ENCODE assay signal across 8 cellular contexts in the genomic region with DNA sequence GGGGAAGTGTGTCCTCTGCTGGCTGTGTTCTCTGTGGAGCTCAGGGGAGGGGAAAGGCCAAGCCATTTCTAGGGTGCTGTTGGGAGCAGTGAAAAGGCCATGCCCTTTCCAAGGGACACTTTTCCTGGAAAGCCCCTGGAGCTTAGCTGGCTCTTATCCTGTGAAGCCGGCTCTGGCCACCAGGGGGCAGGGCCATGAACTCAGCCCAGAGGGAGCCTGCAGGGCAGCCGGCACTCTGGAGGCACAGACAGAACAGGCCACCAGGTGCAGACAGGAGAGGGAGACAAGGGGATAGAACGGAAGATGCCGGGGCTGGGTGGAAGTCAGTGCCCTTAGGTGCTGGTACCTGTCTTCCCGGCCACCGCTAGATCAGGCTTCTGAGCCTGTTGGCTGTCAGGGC. TPM values are rescaled to one million over a fixed set of nuclear protein-coding genes. Genes with fewer than 3 reads are reported as not detected.
DNase-seq lines count a peak whose midpoint lies in the region; ATAC-seq, FAIRE-seq and TF ChIP-seq lines count a peak whose summit lies in the region.
"Not testable (repeated sequence)": the region's sequence is repeated elsewhere in the genome, so short reads cannot be mapped to it uniquely, and the experiment has no call there.
"Had no signal": no experiment of that assay in that cellular context is flagged by ENCODE, and none has a peak within 500 bp of the region (broad histone marks: within the 10 kb centered on the region; RNA-seq: fewer than 3 reads in every experiment).

No MANE protein-coding gene starts in this region.

- ATAC-seq in HG02885 (IDR thresholded peaks at IDR 0.05; ENCODE audit: poor library complexity, unreplicated experiment) = peak; percentile 54
- peak; percentile 80 for ATAC-seq in HepG2
- ATAC-seq in psoas muscle = not testable (repeated sequence)

- not testable (repeated sequence) for TF ChIP-seq EP300 in HepG2 (IDR thresholded peaks at IDR 0.05; ENCODE audit: low read depth in 2 of 2, low read length in 2 of 2); HepG2 (CRISPR knock-in tag; IDR thresholded peaks at IDR 0.05; ENCODE audit: borderline replicate concordance)

- DNase-seq in activated CD4-positive, alpha-beta T cell treated with anti-CD3 and anti-CD28 coated beads for 4 hours = peak; percentile 16 to 58
- DNase-seq in activated T-helper 1 cell treated with anti-CD3 and anti-CD28 coated beads, Interleukin-2, amount 50 U/mL, for 16 hours (ENCODE audit: low read depth in 1 of 2, low spot score in 1 of 2) = peak; percentile 34 to 38
- DNase-seq in coronary artery (ENCODE audit: low spot score); HepG2 (ENCODE audit: low spot score): not testable (repeated sequence)
- DNase-seq in psoas muscle = peak; percentile 22 to 66
- peak; percentile 14 for DNase-seq in stimulated activated CD8-positive, alpha-beta memory T cell treated with anti-CD3 and anti-CD28 coated beads, Interleukin-15, amount 100 ng/mL, for 1 hour (ENCODE audit: low read depth)

- not testable (repeated sequence) for TF ChIP-seq RAD21 in HepG2 (CRISPR knock-in tag; IDR thresholded peaks at IDR 0.05)

- TF ChIP-seq CTCF in coronary artery (IDR thresholded peaks at IDR 0.05) = peak; percentile 21
- TF ChIP-seq CTCF in HepG2 (CRISPR knock-in tag; IDR thresholded peaks at IDR 0.05) = not testable (repeated sequence)
- peak; percentile 17 for TF ChIP-seq CTCF in psoas muscle (IDR thresholded peaks at IDR 0.05)

- in situ Hi-C loops in HepG2 (cut with HindIII; ENCODE audit: extremely low pct_ligation_motif_present, low pct_unique_long_range_greater_than_20kb) = not testable (repeated sequence)

- not testable (repeated sequence) for H3K79me2 ChIP-seq in HepG2 (ENCODE audit: insufficient read depth, low read length)

- H3K36me3 ChIP-seq in HepG2 (replicated peaks in 1 of 2; ENCODE audit: control insufficient read depth in 1 of 2, insufficient read depth in 2 of 2, low read length in 2 of 2); psoas muscle (ENCODE audit: insufficient read depth in 1 of 2, low read depth in 1 of 2): not testable (repeated sequence)

- not testable (repeated sequence) for H3K27me3 ChIP-seq in HepG2 (ENCODE audit: control insufficient read depth in 1 of 2, insufficient read depth in 2 of 2, low read length in 2 of 2); psoas muscle (ENCODE audit: insufficient read depth in 3 of 3, low read length in 2 of 3)

- FAIRE-seq in HepG2 (lab: Jason Lieb, UNC) = not testable (repeated sequence)

- H3K27ac ChIP-seq in coronary artery; HepG2 (ENCODE audit: extremely low read length, insufficient read depth, low read length); psoas muscle: not testable (repeated sequence)

- H3K4me1 ChIP-seq in HepG2 (ENCODE audit: insufficient read depth, low read length); psoas muscle: not testable (repeated sequence)

- WGBS in HepG2 (ENCODE audit: low lambda C conversion rate) = 0% methylated on average over 2 of the region's 6 CpGs
- WGBS in psoas muscle, 3 donors = 0% methylated on average over 1 to 2 of the region's 6 CpGs

- not testable (repeated sequence) for H3K4me2 ChIP-seq in HepG2 (ENCODE audit: low read depth, low read length)

- not testable (repeated sequence) for H3K9ac ChIP-seq in HepG2 (ENCODE audit: insufficient read depth, low read depth, low read length)

- H2AFZ ChIP-seq in HepG2 (ENCODE audit: low read length) = not testable (repeated sequence)

- H4K20me1 ChIP-seq in HepG2 (ENCODE audit: insufficient read depth, low read length) = not testable (repeated sequence)

- not testable (repeated sequence) for H3K9me3 ChIP-seq in HepG2 (ENCODE audit: low read length); psoas muscle

- not testable (repeated sequence) for BruUV-seq in HepG2 (replicated peaks; lab: Mats Ljungman, UMichigan)

- not testable (repeated sequence) for TF ChIP-seq POLR2A in HepG2 (IDR thresholded peaks at IDR 0.05; ENCODE audit: insufficient read depth in 1 of 2, low read depth in 2 of 2, low read length in 2 of 2)

- intact Hi-C loops in HepG2 (cut with micrococcal nuclease; ENCODE audit: unreplicated experiment); psoas muscle (cut with DNase I): not testable (repeated sequence)

- POLR2A ChIA-PET in HepG2 (lab: Yijun Ruan, JAX) = not testable (repeated sequence)

- CTCF ChIA-PET in HepG2 (lab: Yijun Ruan, JAX; ENCODE audit: low intra/inter-chr PET ratio, low total read pairs) = not testable (repeated sequence)

- H3K4me3 ChIP-seq in coronary artery; HepG2 (replicated peaks in 1 of 3; ENCODE audit: insufficient read depth in 1 of 3, low read depth in 2 of 3, low read length in 3 of 3); psoas muscle: not testable (repeated sequence)

TF ChIP-seq in HepG2, 621 proteins besides CTCF, POLR2A, EP300 and RAD21:
- peak; percentile 31 for TF ChIP-seq STAG1 (CRISPR knock-in tag; IDR thresholded peaks at IDR 0.05)
- peak; percentile 72 for TF ChIP-seq BCL6 (CRISPR knock-in tag; IDR thresholded peaks at IDR 0.05)
TF ChIP-seq in HepG2: peak in this region for 2; not testable (repeated sequence) for 619.

RNA-seq across cellular contexts. Expression of a gene that starts 5.6 kb away (rescaled TPM):
- 1.1 and 1.2 TPM in 2 replicates for total RNA-seq in HepG2 (2016; rRNA removed; fragmentation: Illumina TruSeq; extraction: Trizol)
- 0.10 and 0.18 TPM in 2 replicates for total RNA-seq in HepG2 (2016; cell fraction: cytosol; rRNA removed; fragmentation: Illumina TruSeq; extraction: Trizol; ENCODE audit: low read depth)
- total RNA-seq in HepG2 (2016; cell fraction: insoluble cytoplasmic fraction; rRNA removed; fragmentation: Illumina TruSeq; extraction: Trizol) = 0.71 and 1.1 TPM in 2 replicates
- 0.69 and 0.96 TPM in 2 replicates for total RNA-seq in HepG2 (2016; cell fraction: membrane; rRNA removed; fragmentation: Illumina TruSeq; extraction: Trizol)
- total RNA-seq in HepG2 (2016; cell fraction: nucleus; rRNA removed; fragmentation: Illumina TruSeq; extraction: Trizol) = 1.3 and 2.4 TPM in 2 replicates
- polyA plus RNA-seq in HepG2 (2011; rRNA removed) = 1.7 and 2.7 TPM in 2 replicates
- 1.1 and 1.9 TPM in 2 replicates for polyA plus RNA-seq in HepG2 (2011; cell fraction: cytosol; rRNA removed)
- 1.2 and 1.6 TPM in 2 replicates for polyA plus RNA-seq in HepG2 (2011; cell fraction: nucleus; rRNA removed)
- polyA plus RNA-seq in HepG2 (2012) = 0.87 and 1.0 TPM in 2 replicates
- 0.37 and 0.75 TPM in 2 replicates for polyA plus RNA-seq in HepG2 (2016; cell fraction: cytosol; fragmentation: Illumina TruSeq; extraction: Trizol; ENCODE audit: low read depth)
- 0.91 and 1.3 TPM in 2 replicates for polyA plus RNA-seq in HepG2 (2016; cell fraction: insoluble cytoplasmic fraction; fragmentation: Illumina TruSeq; extraction: Trizol; ENCODE audit: low read depth)
- polyA plus RNA-seq in HepG2 (2016; cell fraction: membrane; fragmentation: Illumina TruSeq; extraction: Trizol; ENCODE audit: low read depth) = 0.71 and 1.0 TPM in 2 replicates
- 1.5 and 2.3 TPM in 2 replicates for polyA plus RNA-seq in HepG2 (2016; cell fraction: nucleus; fragmentation: Illumina TruSeq; extraction: Trizol; ENCODE audit: insufficient read depth, low read depth)
- 2.4 and 2.9 TPM in 2 replicates for polyA minus RNA-seq in HepG2 (2011; rRNA and poly(A)+ RNA removed; ENCODE audit: low replicate concordance)
- 1.3 and 1.6 TPM in 2 replicates for polyA minus RNA-seq in HepG2 (2011; cell fraction: cytosol; rRNA and poly(A)+ RNA removed)
- 4.4 and 8.0 TPM in 2 replicates for polyA minus RNA-seq in HepG2 (2011; cell fraction: nucleus; rRNA and poly(A)+ RNA removed)
- total RNA-seq in psoas muscle = under 1 TPM in 2 of 4 donors, not detected in 2; 0.13 to 0.43 TPM
- polyA plus RNA-seq in psoas muscle = under 1 TPM; 0.22 to 0.32 (median 0.31) TPM
- polyA plus RNA-seq: IgD-negative memory B cell had no signal

RNA-seq across cellular contexts. Expression of a gene that starts 15.1 kb away (rescaled TPM):
- 0.09 TPM in 1 of 2 replicates, not detected in the other for total RNA-seq in HepG2 (2016; rRNA removed; fragmentation: Illumina TruSeq; extraction: Trizol)
- not detected in 2 replicates for total RNA-seq in HepG2 (2016; cell fraction: cytosol; rRNA removed; fragmentation: Illumina TruSeq; extraction: Trizol; ENCODE audit: low read depth)
- total RNA-seq in HepG2 (2016; cell fraction: insoluble cytoplasmic fraction; rRNA removed; fragmentation: Illumina TruSeq; extraction: Trizol) = not detected in 2 replicates
- 0.12 TPM in 1 of 2 replicates, not detected in the other for total RNA-seq in HepG2 (2016; cell fraction: membrane; rRNA removed; fragmentation: Illumina TruSeq; extraction: Trizol)
- total RNA-seq in HepG2 (2016; cell fraction: nucleus; rRNA removed; fragmentation: Illumina TruSeq; extraction: Trizol) = not detected in 2 replicates
- 0.08 and 0.12 TPM in 2 replicates for polyA plus RNA-seq in HepG2 (2011; rRNA removed)
- 0.03 TPM in 1 of 2 replicates, not detected in the other for polyA plus RNA-seq in HepG2 (2011; cell fraction: cytosol; rRNA removed)
- polyA plus RNA-seq in HepG2 (2011; cell fraction: nucleus; rRNA removed) = 1.0 and 1.4 TPM in 2 replicates
- polyA plus RNA-seq in HepG2 (2012) = 0.29 and 0.86 TPM in 2 replicates
- polyA plus RNA-seq in HepG2 (2016; cell fraction: cytosol; fragmentation: Illumina TruSeq; extraction: Trizol; ENCODE audit: low read depth) = not detected in 2 replicates
- not detected in 2 replicates for polyA plus RNA-seq in HepG2 (2016; cell fraction: insoluble cytoplasmic fraction; fragmentation: Illumina TruSeq; extraction: Trizol; ENCODE audit: low read depth)
- not detected in 2 replicates for polyA plus RNA-seq in HepG2 (2016; cell fraction: membrane; fragmentation: Illumina TruSeq; extraction: Trizol; ENCODE audit: low read depth)
- polyA plus RNA-seq in HepG2 (2016; cell fraction: nucleus; fragmentation: Illumina TruSeq; extraction: Trizol; ENCODE audit: insufficient read depth, low read depth) = 0.29 TPM in 1 of 2 replicates, not detected in the other
- polyA minus RNA-seq in HepG2 (2011; rRNA and poly(A)+ RNA removed; ENCODE audit: low replicate concordance) = 0.06 and 0.65 TPM in 2 replicates
- polyA minus RNA-seq in HepG2 (2011; cell fraction: cytosol; rRNA and poly(A)+ RNA removed) = not detected in 2 replicates
- 0.64 and 1.2 TPM in 2 replicates for polyA minus RNA-seq in HepG2 (2011; cell fraction: nucleus; rRNA and poly(A)+ RNA removed)
- 1 to 10 TPM in 3 of 4 donors, under 1 TPM in 1; 0.88 to 1.8 (median 1.3) TPM for total RNA-seq in psoas muscle
- under 1 TPM; 0.30 to 0.62 (median 0.51) TPM for polyA plus RNA-seq in psoas muscle
